8 cellular contexts compared by ENCODE assay signal in genomic region chr2:159712929-159713575, GRCh38. TPM values are rescaled to one million over a fixed set of nuclear protein-coding genes. Genes with fewer than 3 reads are reported as not detected.
DNase-seq lines count a peak whose midpoint lies in the region; ATAC-seq and TF ChIP-seq lines count a peak whose summit lies in the region.

No MANE protein-coding gene starts in this region.

- H3K4me1 ChIP-seq in heart right ventricle: peaks cover 4 to 66% (median 53%) of the 10 kb centered on the region in 9 donors

- no peaks in the 10 kb centered on the region for H3K27me3 Mint-ChIP-seq in activated CD4-positive, alpha-beta memory T cell treated with anti-CD3 and anti-CD28 coated beads for 36 hours

- H3K36me3 Mint-ChIP-seq in activated CD4-positive, alpha-beta memory T cell treated with anti-CD3 and anti-CD28 coated beads for 36 hours: peaks cover 38% of the 10 kb centered on the region

- H3K4me1 Mint-ChIP-seq in activated CD4-positive, alpha-beta memory T cell treated with anti-CD3 and anti-CD28 coated beads for 36 hours (ENCODE audit: low read depth): peaks cover 47% of the 10 kb centered on the region

- H3K36me3 ChIP-seq in heart right ventricle: peaks cover 0 to 39% (median 0%) of the 10 kb centered on the region in 9 donors

- DNase-seq in stimulated activated CD8-positive, alpha-beta memory T cell treated with anti-CD3 and anti-CD28 coated beads, Interleukin-12 subunit alpha, Interleukin-12 subunit beta, amount 100 ng/mL, for 1 hour (ENCODE audit: low read depth): peak; percentile 4
- DNase-seq in stimulated activated CD8-positive, alpha-beta memory T cell treated with anti-CD3 and anti-CD28 coated beads, Interleukin-4, amount 100 ng/mL, for 48 hours: no peak
- no peak for DNase-seq in activated CD4-positive, alpha-beta memory T cell treated with anti-CD3 and anti-CD28 coated beads for 36 hours
- DNase-seq in heart right ventricle: no peak
- DNase-seq in putamen (ENCODE audit: low spot score): peak; percentile 42
- DNase-seq in effector CD4-positive, alpha-beta T cell: no peak

- H3K9me3 Mint-ChIP-seq in activated CD4-positive, alpha-beta memory T cell treated with anti-CD3 and anti-CD28 coated beads for 36 hours: no peaks in the 10 kb centered on the region

- H3K27ac Mint-ChIP-seq in activated CD4-positive, alpha-beta memory T cell treated with anti-CD3 and anti-CD28 coated beads for 36 hours: peak overlapping the region; percentile 100

- 0 to 1% methylated on average over 34 to 35 of the region's 35 CpGs for WGBS in heart right ventricle, 2 donors

- ATAC-seq in HG03354 (IDR thresholded peaks at IDR 0.05; ENCODE audit: poor library complexity, severe bottlenecking, unreplicated experiment) (peak; percentile 18), heart right ventricle (peak; percentile 24 to 63 (median 48)), esophagus mucosa (no peak)

- no peak for TF ChIP-seq CTCF in heart right ventricle (IDR thresholded peaks at IDR 0.05)

- POLR2A ChIA-PET in activated CD4-positive, alpha-beta memory T cell treated with anti-CD3 and anti-CD28 coated beads for 36 hours (lab: Charles Lee): interaction anchor here (0.6 to 1.7 kb wide), 5 partner anchors 10 to 197 kb away, joined by 3 to 7 read pairs (median 3); no protein-coding TSS in a partner anchor

- intact Hi-C loops in activated CD4-positive, alpha-beta memory T cell treated with anti-CD3 and anti-CD28 coated beads for 36 hours (cut with micrococcal nuclease): loop anchor here (1.0 to 5.0 kb wide), 7 partner anchors 43 to 427 kb away; partner anchors contain the start of genes BAZ2B, LY75 and WDSUB1
- intact Hi-C loops in heart right ventricle (cut with DNase I): loop anchor here in 7 of 10 donors (2.0 to 10.0 kb wide), 8 partner anchors 82 to 232 kb away; partner anchors contain the start of genes BAZ2B (in 4 of the 7) and CD302 (in 3 of the 7)

- H3K4me3 Mint-ChIP-seq in activated CD4-positive, alpha-beta memory T cell treated with anti-CD3 and anti-CD28 coated beads for 36 hours: peak overlapping the region; percentile 100

- H3K9me3 ChIP-seq in heart right ventricle: no peaks in the 10 kb centered on the region

- H3K4me3 ChIP-seq in heart right ventricle: peak overlapping the region; percentile 81 to 100 (median 92)

- no peaks in the 10 kb centered on the region for H3K27me3 ChIP-seq in heart right ventricle

- CTCF ChIA-PET in activated CD4-positive, alpha-beta memory T cell treated with anti-CD3 and anti-CD28 coated beads for 36 hours (lab: Charles Lee): interaction anchor here (1.2 to 1.5 kb wide), 4 partner anchors 9 to 209 kb away, joined by 3 to 5 read pairs (median 4); no protein-coding TSS in a partner anchor

- peak overlapping the region; percentile 94 to 100 (median 99) for H3K27ac ChIP-seq in heart right ventricle

RNA-seq across cellular contexts. Expression of gene MARCHF7, which starts 0.7 kb away (rescaled TPM):
- 10 to 100 TPM; 84.0 to 86.7 TPM for total RNA-seq in activated CD4-positive, alpha-beta memory T cell treated with anti-CD3 and anti-CD28 coated beads for 36 hours
- total RNA-seq in heart right ventricle (100 to 1,000 TPM in 2 of 10 donors, 10 to 100 TPM in 8; 81.6 to 101 (median 88.2) TPM), esophagus mucosa (86.3 TPM)
- 10 to 100 TPM; 20.3 to 27.6 TPM for polyA plus RNA-seq in heart right ventricle

Comparison
In these comparisons a context has a peak if more than half of its experiments do, and no peak if none do; other contexts are left out.
1. DNase-seq: peak in stimulated activated CD8-positive, alpha-beta memory T cell treated with anti-CD3 and anti-CD28 coated beads, Interleukin-12 subunit alpha, Interleukin-12 subunit beta, amount 100 ng/mL, for 1 hour (single experiment) and putamen (single experiment); none in stimulated activated CD8-positive, alpha-beta memory T cell treated with anti-CD3 and anti-CD28 coated beads, Interleukin-4, amount 100 ng/mL, for 48 hours (single experiment), activated CD4-positive, alpha-beta memory T cell treated with anti-CD3 and anti-CD28 coated beads for 36 hours (single experiment), heart right ventricle (0 of 2) and effector CD4-positive, alpha-beta T cell (single experiment).